In the genomic region with DNA sequence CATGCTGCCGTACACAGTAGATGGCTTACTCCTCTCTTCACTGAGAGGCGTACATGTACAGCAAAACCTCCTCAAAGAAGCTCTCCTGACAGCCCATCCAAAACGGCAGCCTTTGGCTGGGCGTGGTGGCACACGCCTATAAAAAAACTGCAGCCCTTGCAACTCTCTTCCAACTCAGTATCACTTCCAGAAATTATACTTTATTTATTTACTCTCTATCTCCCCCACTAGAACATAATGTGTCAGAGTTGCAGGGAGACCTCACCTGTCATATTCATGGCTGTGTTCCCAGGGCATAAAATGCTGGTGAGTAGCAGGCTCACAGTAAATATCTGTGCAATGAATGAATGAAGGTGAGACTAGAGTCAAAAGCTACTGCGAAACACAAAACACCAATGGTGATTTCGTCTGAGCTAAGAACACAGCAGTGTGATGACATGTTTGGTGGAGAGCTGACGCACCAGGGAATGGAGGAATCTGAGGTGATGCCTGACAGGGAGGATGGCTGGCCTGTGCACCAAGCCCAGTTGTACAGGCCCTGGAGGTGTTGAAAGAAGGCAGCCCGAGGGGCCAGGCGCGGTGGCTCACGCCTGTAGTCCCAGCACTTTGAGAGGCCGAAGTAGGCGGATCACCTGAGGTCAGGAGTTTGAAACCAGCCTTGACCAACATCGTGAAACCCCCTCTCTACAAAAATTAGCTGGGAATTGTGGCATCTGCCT, we compare ENCODE assay signal across 2 cellular contexts.
TF ChIP-seq lines count a peak whose summit lies in the region.

No MANE protein-coding gene starts in this region.

TF ChIP-seq in GM23338, 12 proteins besides CTCF, POLR2A, EP300 and RAD21:
- no peak for TF ChIP-seq ZNF331 (CRISPR knock-in tag; IDR thresholded peaks at IDR 0.05; ENCODE audit: low read depth)

TF ChIP-seq in HepG2, 621 proteins besides CTCF, POLR2A, EP300 and RAD21:
- TF ChIP-seq SP5 (CRISPR knock-in tag; IDR thresholded peaks at IDR 0.05; ENCODE audit: borderline replicate concordance, low read depth) (no peak), JUND (CRISPR knock-in tag; IDR thresholded peaks at IDR 0.05) (no peak), HNF4A (CRISPR knock-in tag; IDR thresholded peaks at IDR 0.05) (no peak), ZNF264 (CRISPR knock-in tag; IDR thresholded peaks at IDR 0.05) (no peak), RFXAP (CRISPR knock-in tag; IDR thresholded peaks at IDR 0.05; ENCODE audit: borderline replicate concordance) (no peak), SNAI1 (CRISPR knock-in tag; IDR thresholded peaks at IDR 0.05; ENCODE audit: borderline replicate concordance) (no peak), ZNF614 (CRISPR knock-in tag; IDR thresholded peaks at IDR 0.05; ENCODE audit: borderline replicate concordance) (no peak), CERS6 (CRISPR knock-in tag; IDR thresholded peaks at IDR 0.05) (no peak), ZNF629 (CRISPR knock-in tag; conservative IDR thresholded peaks at IDR 0.05) (no peak), SNAPC2 (CRISPR knock-in tag; IDR thresholded peaks at IDR 0.05) (no peak), ZSCAN5A (CRISPR knock-in tag; IDR thresholded peaks at IDR 0.05; ENCODE audit: borderline replicate concordance) (no peak), ZNF841 (CRISPR knock-in tag; IDR thresholded peaks at IDR 0.05; ENCODE audit: borderline replicate concordance) (no peak), MXD3 (CRISPR knock-in tag; IDR thresholded peaks at IDR 0.05) (no peak), ZNF34 (CRISPR knock-in tag; IDR thresholded peaks at IDR 0.05; ENCODE audit: borderline replicate concordance) (no peak), MIER2 (CRISPR knock-in tag; IDR thresholded peaks at IDR 0.05) (no peak), CENPX (CRISPR knock-in tag; IDR thresholded peaks at IDR 0.05) (no peak), PHB2 (IDR thresholded peaks at IDR 0.05; ENCODE audit: partially characterized antibody) (no peak), SMAD9 (CRISPR knock-in tag; IDR thresholded peaks at IDR 0.05) (no peak)
- TF ChIP-seq, protein P1, sequence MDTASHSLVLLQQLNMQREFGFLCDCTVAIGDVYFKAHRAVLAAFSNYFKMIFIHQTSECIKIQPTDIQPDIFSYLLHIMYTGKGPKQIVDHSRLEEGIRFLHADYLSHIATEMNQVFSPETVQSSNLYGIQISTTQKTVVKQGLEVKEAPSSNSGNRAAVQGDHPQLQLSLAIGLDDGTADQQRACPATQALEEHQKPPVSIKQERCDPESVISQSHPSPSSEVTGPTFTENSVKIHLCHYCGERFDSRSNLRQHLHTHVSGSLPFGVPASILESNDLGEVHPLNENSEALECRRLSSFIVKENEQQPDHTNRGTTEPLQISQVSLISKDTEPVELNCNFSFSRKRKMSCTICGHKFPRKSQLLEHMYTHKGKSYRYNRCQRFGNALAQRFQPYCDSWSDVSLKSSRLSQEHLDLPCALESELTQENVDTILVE (CRISPR knock-in tag; IDR thresholded peaks at IDR 0.05): no peak
